ENCODE assay signal across 28 cellular contexts in genomic region chrX:9146657-9147056, GRCh38.
"Had no signal": no experiment of that assay in that cellular context is flagged by ENCODE, and none has a peak within 500 bp of the region (broad histone marks: within the 10 kb centered on the region; RNA-seq: fewer than 3 reads in every experiment).

No MANE protein-coding gene starts in this region.

- DNase-seq: activated CD4-positive, alpha-beta T cell treated with anti-CD3 and anti-CD28 coated beads for 36 hours; activated CD4-positive, alpha-beta T cell treated with anti-CD3 and anti-CD28 coated beads, Interleukin-2, amount 10 ng/mL, durations not matched to agents 7 days and 5 days; activated CD4-positive, alpha-beta T cell treated with anti-CD3 and anti-CD28 coated beads, Interleukin-2, amount 50 U/mL, for 48 hours; activated CD8-positive, alpha-beta T cell treated with anti-CD3 and anti-CD28 coated beads, Interleukin-2, amount 10 ng/mL, durations not matched to agents 7 days and 5 days; activated gamma-delta T cell treated with Interleukin-2 at 50 U/mL for 16 hours; activated naive CD4-positive, alpha-beta T cell treated with anti-CD3 and anti-CD28 coated beads for 36 hours; activated T-cell treated with anti-CD3 and anti-CD28 coated beads, Interleukin-2, amount 50 U/mL, for 24 hours; adrenal gland; body of pancreas; NCI-H1105; NCI-H1417 treated with DMSO at 0.1 percent for 48 hours; NCI-H1930; NCI-H2081 treated with DMSO at 0.1 percent for 48 hours; NCI-H345; NCI-H524 treated with DMSO at 0.1 percent for 48 hours; PC-3; SIG-M5; SW 1271 had no signal

- FAIRE-seq: RCC 7860, TTC549 had no signal

- H3K27ac ChIP-seq: adrenal gland, body of pancreas, breast epithelium, RWPE1 had no signal

- H3K4me1 Mint-ChIP-seq: activated CD4-positive, alpha-beta T cell treated with anti-CD3 and anti-CD28 coated beads for 36 hours; activated CD4-positive, alpha-beta T cell treated with anti-CD3 and anti-CD28 coated beads, Interleukin-2, amount 10 ng/mL, durations not matched to agents 7 days and 5 days had no signal

- H3K9me3 ChIP-seq: adrenal gland, body of pancreas, breast epithelium had no signal

- ATAC-seq: activated CD4-positive, alpha-beta T cell treated with anti-CD3 and anti-CD28 coated beads for 36 hours; activated CD4-positive, CD25-positive, alpha-beta regulatory T cell treated with anti-CD3 and anti-CD28 coated beads, Interleukin-2, amount 50 U/mL, for 24 hours; activated CD8-positive, alpha-beta T cell treated with anti-CD3 and anti-CD28 coated beads, Interleukin-2, amount 10 ng/mL, durations not matched to agents 7 days and 5 days; activated naive CD4-positive, alpha-beta T cell treated with anti-CD3 and anti-CD28 coated beads, Interleukin-2, amount 50 U/mL, for 72 hours; body of pancreas; PC-3; Right ventricle myocardium inferior had no signal

- H3K36me3 ChIP-seq: adrenal gland, breast epithelium had no signal

- H3K4me3 Mint-ChIP-seq: activated CD4-positive, alpha-beta T cell treated with anti-CD3 and anti-CD28 coated beads for 36 hours; activated CD4-positive, alpha-beta T cell treated with anti-CD3 and anti-CD28 coated beads, Interleukin-2, amount 10 ng/mL, durations not matched to agents 7 days and 5 days; activated CD8-positive, alpha-beta T cell treated with anti-CD3 and anti-CD28 coated beads, Interleukin-2, amount 10 ng/mL, durations not matched to agents 7 days and 5 days; activated naive CD4-positive, alpha-beta T cell treated with anti-CD3 and anti-CD28 coated beads for 36 hours; activated T-cell treated with anti-CD3 and anti-CD28 coated beads, Interleukin-2, amount 50 U/mL, for 24 hours; activated T-helper 1 cell treated with anti-CD3 and anti-CD28 coated beads, Interleukin-12 subunit alpha, Interleukin-12 subunit beta, Interleukin-2, Interleukin-4 antibody, amounts not matched to agents 30 ng/mL and 10 ng/mL and 1 ng/mL, durations not matched to agents 14 hours and 24 hours and 36 hours; T-helper 1 cell treated with Interleukin-12 subunit alpha and Interleukin-12 subunit beta and Interleukin-4 antibody, amounts not matched to agents 30 μg/mL and 1 μg/mL, for 36 hours; T-helper 2 cell treated with Interferon-gamma antibody and Interleukin-4, amounts not matched to agents 5 μg/mL and 100 μg/mL, for 36 hours had no signal

- H3K27ac Mint-ChIP-seq: activated CD4-positive, alpha-beta T cell treated with anti-CD3 and anti-CD28 coated beads for 36 hours; activated CD4-positive, alpha-beta T cell treated with anti-CD3 and anti-CD28 coated beads, Interleukin-2, amount 10 ng/mL, durations not matched to agents 7 days and 5 days; activated CD8-positive, alpha-beta T cell treated with anti-CD3 and anti-CD28 coated beads, Interleukin-2, amount 10 ng/mL, durations not matched to agents 7 days and 5 days; activated naive CD4-positive, alpha-beta T cell treated with anti-CD3 and anti-CD28 coated beads for 36 hours; activated naive CD4-positive, alpha-beta T cell treated with anti-CD3 and anti-CD28 coated beads, Interleukin-2, amount 50 U/mL, for 72 hours; activated T-cell treated with anti-CD3 and anti-CD28 coated beads, Interleukin-2, amount 50 U/mL, for 24 hours; activated T-helper 1 cell treated with anti-CD3 and anti-CD28 coated beads, Interleukin-12 subunit alpha, Interleukin-12 subunit beta, Interleukin-2, Interleukin-4 antibody, amounts not matched to agents 30 ng/mL and 10 ng/mL and 1 ng/mL, durations not matched to agents 14 hours and 24 hours and 36 hours; T-helper 1 cell treated with Interleukin-12 subunit alpha and Interleukin-12 subunit beta and Interleukin-4 antibody, amounts not matched to agents 30 μg/mL and 1 μg/mL, for 36 hours; T-helper 2 cell treated with Interferon-gamma antibody and Interleukin-4, amounts not matched to agents 5 μg/mL and 100 μg/mL, for 36 hours had no signal

- H3K27me3 Mint-ChIP-seq: activated CD4-positive, alpha-beta T cell treated with anti-CD3 and anti-CD28 coated beads, Interleukin-2, amount 10 ng/mL, durations not matched to agents 7 days and 5 days had no signal

- H3K27me3 ChIP-seq: adrenal gland, body of pancreas had no signal

- H3K4me1 ChIP-seq: adrenal gland, body of pancreas, breast epithelium had no signal

- H3K4me3 ChIP-seq: adrenal gland, body of pancreas, breast epithelium had no signal
